7 cellular contexts compared by ENCODE assay signal in genomic region chr9:129142536-129142935, GRCh38. TPM values are rescaled to one million over a fixed set of nuclear protein-coding genes. Genes with fewer than 3 reads are reported as not detected.
DNase-seq lines count a peak whose midpoint lies in the region; ATAC-seq and TF ChIP-seq lines count a peak whose summit lies in the region.

No MANE protein-coding gene starts in this region.

- TF ChIP-seq CTCF in body of pancreas (IDR thresholded peaks at IDR 0.05) = no peak
- TF ChIP-seq CTCF in right lobe of liver (IDR thresholded peaks at IDR 0.05) = no peak

- H3K36me3 ChIP-seq in HUES64 (ENCODE audit: insufficient read depth, low read length) = peaks cover 26% of the 10 kb centered on the region
- H3K36me3 ChIP-seq in body of pancreas (replicated peaks in 1 of 2; ENCODE audit: insufficient read depth in 1 of 2, low read depth in 2 of 2) = no peaks in the 10 kb centered on the region
- peaks cover 0 to 9% (median 3%) of the 10 kb centered on the region in 4 donors for H3K36me3 ChIP-seq in right lobe of liver

- H3K9me3 ChIP-seq in HUES64 (ENCODE audit: insufficient read depth, low read depth, low read length) (no peaks in the 10 kb centered on the region), body of pancreas (no peaks in the 10 kb centered on the region), right lobe of liver (no peaks in the 10 kb centered on the region)

- no peaks in the 10 kb centered on the region for H3K27me3 ChIP-seq in HUES64 (ENCODE audit: insufficient read depth, low read length)
- no peaks in the 10 kb centered on the region for H3K27me3 ChIP-seq in body of pancreas
- no peaks in the 10 kb centered on the region for H3K27me3 ChIP-seq in right lobe of liver

- intact Hi-C loops in body of pancreas (cut with DNase I) = loop anchor here (2.0 kb wide), 1 partner anchor 30 kb away; no protein-coding TSS in a partner anchor
- intact Hi-C loops in right lobe of liver (cut with DNase I) = no loop called here

- ATAC-seq in body of pancreas = no peak
- no peak for ATAC-seq in right lobe of liver
- ATAC-seq in GM21381 (IDR thresholded peaks at IDR 0.05; ENCODE audit: unreplicated experiment) = no peak

- DNase-seq in body of pancreas (no peak), right lobe of liver (no peak), substantia nigra (lab: John Stamatoyannopoulos, UW) (no peak), A172 (ENCODE audit: low spot score) (no peak), hepatic stellate cell (ENCODE audit: low spot score) (no peak)

- no peak for TF ChIP-seq POLR2A in body of pancreas (IDR thresholded peaks at IDR 0.05)
- TF ChIP-seq POLR2A in right lobe of liver (IDR thresholded peaks at IDR 0.05) = no peak

- 77% methylated on average over 7 of the region's 7 CpGs for WGBS in HUES64
- WGBS in body of pancreas, 2 donors = 71 to 76% methylated on average over 5 to 7 of the region's 7 CpGs
- WGBS in right lobe of liver (ENCODE audit: insufficient coverage, low coverage, low lambda C conversion rate, missing lambda C conversion rate) = 70% methylated on average over 2 of the region's 7 CpGs

- peak overlapping the region; percentile 45 for H3K27ac ChIP-seq in HUES64 (ENCODE audit: low read depth, low read length)
- H3K27ac ChIP-seq in body of pancreas = peak overlapping the region; percentile 55 to 100 (median 98)
- peak overlapping the region; percentile 95 to 100 (median 99) for H3K27ac ChIP-seq in right lobe of liver
- peak overlapping the region; percentile 100 for H3K27ac ChIP-seq in substantia nigra (ENCODE audit: low read depth, low read length, poor library complexity, severe bottlenecking)

- H3K9ac ChIP-seq in HUES64 (ENCODE audit: low read depth, low read length) = no peak overlapping the region

- H3K4me1 ChIP-seq in HUES64 (ENCODE audit: insufficient read depth, low read length) (peaks cover 58% of the 10 kb centered on the region), body of pancreas (peaks cover 76% of the 10 kb centered on the region), right lobe of liver (peaks cover 0 to 56% (median 33%) of the 10 kb centered on the region in 4 donors)

- no peak overlapping the region for H3K4me3 ChIP-seq in HUES64 (ENCODE audit: low read length)
- no peak overlapping the region for H3K4me3 ChIP-seq in body of pancreas
- no peak overlapping the region for H3K4me3 ChIP-seq in right lobe of liver

RNA-seq across cellular contexts. Expression of gene PTPA, which starts 31.3 kb away (rescaled TPM):
- polyA plus RNA-seq in HUES64 (2013, experiment 1 of 2) = 114 TPM
- 121 TPM for polyA plus RNA-seq in HUES64 (2013, experiment 2 of 2)
- total RNA-seq in body of pancreas = 10 to 100 TPM; 32.7 to 52.1 TPM
- 100 to 1,000 TPM in 1 of 6 experiments, 10 to 100 TPM in 5; 55.4 to 123 (median 62.0) TPM for total RNA-seq in right lobe of liver
- 150 and 174 TPM in 2 replicates for total RNA-seq in A172 (2014; rRNA removed; shearing (Covaris generic))

RNA-seq across cellular contexts. Expression of gene CRAT, which starts 31.9 kb away (rescaled TPM):
- polyA plus RNA-seq in HUES64 (2013, experiment 1 of 2) = 8.1 TPM
- polyA plus RNA-seq in HUES64 (2013, experiment 2 of 2) = 10.7 TPM
- total RNA-seq in body of pancreas (100 to 1,000 TPM in 1 of 2 donors, 10 to 100 TPM in 1; 84.8 to 112 TPM), right lobe of liver (100 to 1,000 TPM in 4 of 6 experiments, 10 to 100 TPM in 2; 86.1 to 146 (median 104) TPM)
- total RNA-seq in A172 (2014; rRNA removed; shearing (Covaris generic)) = 52.7 and 69.4 TPM in 2 replicates

RNA-seq across cellular contexts. Expression of gene IER5L, which starts 35.5 kb away (rescaled TPM):
- 9.1 TPM for polyA plus RNA-seq in HUES64 (2013, experiment 1 of 2)
- 13.9 TPM for polyA plus RNA-seq in HUES64 (2013, experiment 2 of 2)
- total RNA-seq in body of pancreas = 1 to 10 TPM; 3.0 to 4.4 TPM
- total RNA-seq in right lobe of liver = 10 to 100 TPM in 3 of 6 experiments, 1 to 10 TPM in 3; 2.7 to 19.8 (median 7.8) TPM
- total RNA-seq in A172 (2014; rRNA removed; shearing (Covaris generic)) = 53.3 and 55.8 TPM in 2 replicates

Comparison
In these comparisons a context has a peak if more than half of its experiments do, and no peak if none do; other contexts are left out.
1. H3K27ac ChIP-seq: peak in every context shown above with its lines; median percentile 100 in substantia nigra; 99 in right lobe of liver; 98 in body of pancreas; 45 in HUES64.